8 cellular contexts compared by ENCODE assay signal in the genomic region with DNA sequence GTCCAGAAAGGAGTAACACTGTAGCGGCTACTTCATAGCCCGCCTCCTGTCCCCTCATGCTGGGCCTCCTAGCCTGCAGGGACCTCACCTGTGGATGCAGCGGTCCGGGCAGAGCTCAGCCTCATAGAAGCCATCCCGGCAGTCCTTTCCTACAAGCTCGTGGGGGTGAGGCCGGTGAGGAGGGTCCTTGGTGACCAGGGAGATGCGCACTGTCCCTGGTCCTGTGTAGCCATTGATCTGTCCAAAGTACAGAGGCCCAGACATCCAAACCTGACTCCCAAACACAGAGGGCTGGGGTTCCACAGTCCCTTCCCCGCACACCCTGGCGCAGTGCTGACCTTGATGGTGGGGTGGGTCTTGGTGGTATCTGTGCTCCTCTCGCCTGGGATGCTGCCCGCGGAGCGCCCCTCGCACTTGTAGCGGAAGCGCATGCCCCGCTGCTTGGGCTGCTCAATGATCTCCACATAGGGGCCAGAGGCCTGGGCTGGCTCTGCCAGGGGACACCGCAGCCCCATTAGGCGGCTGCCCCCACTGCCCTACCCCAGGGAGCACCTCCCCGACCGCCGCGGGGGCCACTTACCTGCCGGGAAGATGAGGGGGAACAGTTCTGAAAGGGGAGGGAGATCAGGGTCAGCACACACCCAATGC. TPM values are rescaled to one million over a fixed set of nuclear protein-coding genes. Genes with fewer than 3 reads are reported as not detected.
DNase-seq lines count a peak whose midpoint lies in the region; ATAC-seq and TF ChIP-seq lines count a peak whose summit lies in the region.

No MANE protein-coding gene starts in this region.

- H3K18ac ChIP-seq in mesenchymal stem cell (ENCODE audit: low read depth in 1 of 2, low read length in 2 of 2), result peak overlapping the region; percentile 72 to 86

- no peak overlapping the region for H2AFZ ChIP-seq in mesenchymal stem cell (ENCODE audit: low read depth, low read length)

- H3K9ac ChIP-seq in mesenchymal stem cell (ENCODE audit: low read length), result peak overlapping the region; percentile 99

- POLR2A ChIA-PET in MCF 10A (lab: Yijun Ruan, JAX), result interaction anchor here (0.7 to 3.6 kb wide), 9 partner anchors 10 to 1766 kb away, joined by 3 to 71 read pairs (median 12); partner anchors contain the start of genes CCDC85B, KAT5, MAP3K11 and PCNX3

- DNase-seq in cardiac muscle cell (ENCODE audit: low read depth in 1 of 2, low spot score in 1 of 2) (no peak), Right ventricle myocardium inferior (ENCODE audit: missing footprints) (no peak), MCF 10A (ENCODE audit: unreplicated experiment) (no peak), mesenchymal stem cell (no peak), uterus (peak; percentile 27 to 28), cortex of kidney (lab: John Stamatoyannopoulos, UW) (no peak), head of caudate nucleus (no peak)

- H2BK120ac ChIP-seq in mesenchymal stem cell (ENCODE audit: low read depth, low read length), result no peak overlapping the region

- H3K27me3 Mint-ChIP-seq in MCF 10A (ENCODE audit: insufficient read depth, unreplicated experiment), result no peaks in the 10 kb centered on the region

- H3K4me1 Mint-ChIP-seq in MCF 10A (ENCODE audit: insufficient read depth, unreplicated experiment), result peaks cover 16% of the 10 kb centered on the region

- no peak for TF ChIP-seq CTCF in cardiac muscle cell (IDR thresholded peaks at IDR 0.05; ENCODE audit: low read depth, low read length)
- TF ChIP-seq CTCF in MCF 10A (IDR thresholded peaks at IDR 0.05; ENCODE audit: unreplicated experiment), result no peak
- TF ChIP-seq CTCF in uterus (IDR thresholded peaks at IDR 0.05), result no peak

- no TSS peak for BruUV-seq in MCF 10A (replicated peaks; lab: Mats Ljungman, UMichigan)

- H3K4me3 ChIP-seq in cardiac muscle cell (peak overlapping the region; percentile 84), mesenchymal stem cell (ENCODE audit: insufficient read depth in 1 of 2, low read depth in 1 of 2, low read length in 2 of 2) (peak overlapping the region; percentile 86 to 99), uterus (peak overlapping the region; percentile 87 to 88)

- no peak overlapping the region for H2BK15ac ChIP-seq in mesenchymal stem cell (ENCODE audit: low read depth, poor library complexity, severe bottlenecking)

- H2AK5ac ChIP-seq in mesenchymal stem cell (ENCODE audit: low read length, severe bottlenecking), result peak overlapping the region; percentile 27

- H3K9me3 Mint-ChIP-seq in MCF 10A (ENCODE audit: unreplicated experiment), result no peaks in the 10 kb centered on the region

- H3K27ac Mint-ChIP-seq in MCF 10A (ENCODE audit: low read depth, unreplicated experiment), result peak overlapping the region; percentile 73

- H4K91ac ChIP-seq in mesenchymal stem cell (ENCODE audit: low read length), result peak overlapping the region; percentile 53

- H3K9me3 ChIP-seq in cardiac muscle cell (ENCODE audit: low read depth) (no peaks in the 10 kb centered on the region), mesenchymal stem cell (ENCODE audit: control insufficient read depth, low read length) (no peaks in the 10 kb centered on the region), uterus (no peaks in the 10 kb centered on the region)

- H3K4ac ChIP-seq in mesenchymal stem cell (ENCODE audit: low read depth in 1 of 2, low read length in 2 of 2), result peak overlapping the region; percentile 52 to 53

- H3K36me3 ChIP-seq in cardiac muscle cell (peaks cover 29% of the 10 kb centered on the region), mesenchymal stem cell (ENCODE audit: control insufficient read depth in 1 of 2, insufficient read depth in 2 of 2, low read depth in 1 of 2, low read length in 2 of 2) (peaks cover 45 to 50% of the 10 kb centered on the region in 2 experiments), uterus (no peaks in the 10 kb centered on the region)

- H4K8ac ChIP-seq in mesenchymal stem cell (ENCODE audit: low read length), result no peak overlapping the region

- no peak overlapping the region for H2BK5ac ChIP-seq in mesenchymal stem cell (ENCODE audit: low read depth, low read length, poor library complexity, severe bottlenecking)

- peak overlapping the region in 1 of 2 experiments; percentile 27 for H3K23ac ChIP-seq in mesenchymal stem cell (ENCODE audit: low read length in 2 of 2)

- H3K4me1 ChIP-seq in cardiac muscle cell (ENCODE audit: low read depth) (no peaks in the 10 kb centered on the region), mesenchymal stem cell (ENCODE audit: control insufficient read depth, insufficient read depth, low read depth, low read length) (peaks cover 12% of the 10 kb centered on the region), uterus (peaks cover 7 to 11% of the 10 kb centered on the region in 2 donors)

- CTCF ChIA-PET in MCF 10A (lab: Yijun Ruan, JAX), result interaction anchor here (0.6 to 1.2 kb wide), 5 partner anchors 8 to 240 kb away, joined by 3 to 5 read pairs (median 3); partner anchors contain the start of gene KAT5

- peak overlapping the region in 1 of 2 experiments; percentile 73 for H3K14ac ChIP-seq in mesenchymal stem cell (ENCODE audit: low read length in 2 of 2)

- peaks cover 48% of the 10 kb centered on the region for H3K36me3 Mint-ChIP-seq in MCF 10A (ENCODE audit: insufficient read depth, unreplicated experiment)

- intact Hi-C loops in Right ventricle myocardium inferior (cut with DNase I), result loop anchor here (2.0 to 5.0 kb wide), 2 partner anchors 47 to 51 kb away; partner anchors contain the start of genes KAT5, MAP3K11 and PCNX3
- intact Hi-C loops in MCF 10A (cut with micrococcal nuclease), result loop anchor here (5.0 kb wide), 1 partner anchor 256 kb away; the partner anchor contains the start of genes C11orf68 and DRAP1
- intact Hi-C loops in uterus (cut with DNase I; ENCODE audit: low total_unique reads), result no loop called here
- intact Hi-C loops in head of caudate nucleus (cut with DNase I), result loop anchor here (2.0 kb wide), 1 partner anchor 51 kb away; the partner anchor contains the start of gene KAT5

- H3K27me3 ChIP-seq in cardiac muscle cell (no peaks in the 10 kb centered on the region), mesenchymal stem cell (ENCODE audit: control insufficient read depth in 1 of 2, insufficient read depth in 1 of 2, low read length in 2 of 2) (no peaks in the 10 kb centered on the region), uterus (no peaks in the 10 kb centered on the region)

- H3K27ac ChIP-seq in cardiac muscle cell (peak overlapping the region; percentile 96), mesenchymal stem cell (ENCODE audit: low read length, poor library complexity, severe bottlenecking) (no peak overlapping the region), uterus (peak overlapping the region; percentile 98 to 100)

- H3K79me1 ChIP-seq in mesenchymal stem cell (replicated peaks; ENCODE audit: low read length, poor library complexity, severe bottlenecking), result peaks cover 32% of the 10 kb centered on the region

- no peak for TF ChIP-seq POLR2A in uterus (IDR thresholded peaks at IDR 0.05)

- peak overlapping the region; percentile 74 for H3K4me3 Mint-ChIP-seq in MCF 10A (ENCODE audit: unreplicated experiment)

- H2BK12ac ChIP-seq in mesenchymal stem cell (ENCODE audit: low read length in 2 of 2), result no peak overlapping the region

- 92% methylated on average over 18 of the region's 25 CpGs for WGBS in mesenchymal stem cell

- ATAC-seq in Right ventricle myocardium inferior (no peak), GM18868 (IDR thresholded peaks at IDR 0.05; ENCODE audit: unreplicated experiment) (no peak)

- H3K4me2 ChIP-seq in mesenchymal stem cell (ENCODE audit: low read length, poor library complexity, severe bottlenecking), result peak overlapping the region; percentile 91

RNA-seq across cellular contexts. Expression of gene RELA, which starts 1.0 kb away (rescaled TPM):
- 39.8 and 51.9 TPM in 2 replicates for total RNA-seq in cardiac muscle cell
- 46.2 and 46.5 TPM in 2 replicates for polyA plus RNA-seq in cardiac muscle cell
- 36.7 TPM for total RNA-seq in Right ventricle myocardium inferior
- total RNA-seq in MCF 10A (2022), result 82.1 and 83.0 TPM in 2 replicates
- 76.9 TPM for polyA plus RNA-seq in mesenchymal stem cell (2013, experiment 1 of 2)
- polyA plus RNA-seq in mesenchymal stem cell (2013, experiment 2 of 2), result 76.3 TPM
- 10 to 100 TPM in 3 of 4 donors, 1 to 10 TPM in 1; 6.7 to 97.1 (median 36.5) TPM for total RNA-seq in uterus

RNA-seq across cellular contexts. Expression of gene SIPA1, which starts 23.8 kb away (rescaled TPM):
- total RNA-seq in cardiac muscle cell, result 17.3 and 25.9 TPM in 2 replicates
- polyA plus RNA-seq in cardiac muscle cell, result 21.6 and 33.7 TPM in 2 replicates
- total RNA-seq in Right ventricle myocardium inferior, result 28.2 TPM
- 4.9 TPM in 2 replicates for total RNA-seq in MCF 10A (2022)
- polyA plus RNA-seq in mesenchymal stem cell (2013, experiment 1 of 2), result 35.0 TPM
- polyA plus RNA-seq in mesenchymal stem cell (2013, experiment 2 of 2), result 34.6 TPM
- 10 to 100 TPM; 11.2 to 60.1 (median 27.0) TPM for total RNA-seq in uterus

RNA-seq across cellular contexts. Expression of gene PCNX3, which starts 46.1 kb away (rescaled TPM):
- 40.9 and 42.7 TPM in 2 replicates for total RNA-seq in cardiac muscle cell
- 18.9 and 22.0 TPM in 2 replicates for polyA plus RNA-seq in cardiac muscle cell
- total RNA-seq in Right ventricle myocardium inferior, result 12.4 TPM
- 40.9 and 45.8 TPM in 2 replicates for total RNA-seq in MCF 10A (2022)
- 21.5 TPM for polyA plus RNA-seq in mesenchymal stem cell (2013, experiment 1 of 2)
- polyA plus RNA-seq in mesenchymal stem cell (2013, experiment 2 of 2), result 19.8 TPM
- total RNA-seq in uterus, result 10 to 100 TPM in 3 of 4 donors, 1 to 10 TPM in 1; 6.8 to 47.4 (median 24.6) TPM

RNA-seq across cellular contexts. Expression of gene MAP3K11, which starts 47.7 kb away (rescaled TPM):
- total RNA-seq in cardiac muscle cell (44.8 and 63.1 TPM in 2 replicates), Right ventricle myocardium inferior (40.0 TPM), MCF 10A (2022) (35.2 and 39.7 TPM in 2 replicates), uterus (100 to 1,000 TPM in 1 of 4 donors, 10 to 100 TPM in 3; 22.1 to 139 (median 51.8) TPM)
- 25.9 and 31.2 TPM in 2 replicates for polyA plus RNA-seq in cardiac muscle cell
- 36.7 TPM for polyA plus RNA-seq in mesenchymal stem cell (2013, experiment 1 of 2)
- polyA plus RNA-seq in mesenchymal stem cell (2013, experiment 2 of 2), result 36.1 TPM

RNA-seq across cellular contexts. Expression of gene KAT5, which starts 50.3 kb away (rescaled TPM):
- total RNA-seq in cardiac muscle cell, result 51.2 and 51.4 TPM in 2 replicates
- polyA plus RNA-seq in cardiac muscle cell, result 37.7 and 63.7 TPM in 2 replicates
- 44.6 TPM for total RNA-seq in Right ventricle myocardium inferior
- total RNA-seq in MCF 10A (2022), result 37.6 and 48.1 TPM in 2 replicates
- 26.3 TPM for polyA plus RNA-seq in mesenchymal stem cell (2013, experiment 1 of 2)
- polyA plus RNA-seq in mesenchymal stem cell (2013, experiment 2 of 2), result 26.9 TPM
- 100 to 1,000 TPM in 2 of 4 donors, 10 to 100 TPM in 2; 37.1 to 113 (median 81.5) TPM for total RNA-seq in uterus

Comparison
In these comparisons a context has a peak if more than half of its experiments do, and no peak if none do; other contexts are left out.
1. DNase-seq: peak in uterus (2 of 2); none in cardiac muscle cell (0 of 2), Right ventricle myocardium inferior (single experiment), MCF 10A (single experiment), mesenchymal stem cell (single experiment), cortex of kidney (single experiment) and head of caudate nucleus (0 of 42).
2. Peak in every context shown above with its lines, with median percentiles within 50 percentile points of each other: H3K4me3 ChIP-seq.